9 cellular contexts compared by ENCODE assay signal in genomic region chr7:155665957-155666287, GRCh38. TPM values are rescaled to one million over a fixed set of nuclear protein-coding genes. Genes with fewer than 3 reads are reported as not detected.
A peak's percentile ranks its signal among the peaks of the same experiment; 100 is the strongest.
DNase-seq lines count a peak whose midpoint lies in the region; ATAC-seq and TF ChIP-seq lines count a peak whose summit lies in the region.
"Had no signal": no experiment of that assay in that cellular context is flagged by ENCODE, and none has a peak within 500 bp of the region (broad histone marks: within the 10 kb centered on the region; RNA-seq: fewer than 3 reads in every experiment).

No MANE protein-coding gene starts in this region.

- peaks cover 8% of the 10 kb centered on the region for H3K4me1 ChIP-seq in mucosa of descending colon (ENCODE audit: low read depth)

- peak; percentile 9 for DNase-seq in CD1c-positive myeloid dendritic cell (ENCODE audit: extremely low spot score)
- DNase-seq in LHCN-M2 (ENCODE audit: low read depth): peak; percentile 88
- DNase-seq in astrocyte of the hippocampus (ENCODE audit: low read depth, low spot score): peak; percentile 65
- no peak for DNase-seq in mucosa of descending colon
- no peak for DNase-seq in NCI-H2196 treated with DMSO at 0.1 percent for 48 hours (lab: John Stamatoyannopoulos, UW; ENCODE audit: unreplicated experiment)
- DNase-seq in NCI-H69 (lab: John Stamatoyannopoulos, UW): no peak
- no peak for DNase-seq in NCI-H2029 (lab: John Stamatoyannopoulos, UW)
- no peak for DNase-seq in GF-D8 (lab: John Stamatoyannopoulos, UW)
- DNase-seq: T-helper 1 cell had no signal

- ATAC-seq in mucosa of descending colon: peak; percentile 86

- intact Hi-C loops in mucosa of descending colon (cut with DNase I, micrococcal nuclease): no loop called here

- no peaks in the 10 kb centered on the region for H3K36me3 ChIP-seq in mucosa of descending colon (ENCODE audit: low read depth)

- no peak for TF ChIP-seq CTCF in mucosa of descending colon (IDR thresholded peaks at IDR 0.05)

- H3K4me3 ChIP-seq in mucosa of descending colon: no peak overlapping the region

- H3K9me3 ChIP-seq in mucosa of descending colon: no peaks in the 10 kb centered on the region

RNA-seq across cellular contexts. Expression of gene RBM33, which starts 21.5 kb away (rescaled TPM):
- total RNA-seq in LHCN-M2 (2014; rRNA removed) (21.9 and 30.8 TPM in 2 replicates), mucosa of descending colon (10 to 100 TPM; 59.9 to 75.8 (median 69.8) TPM)
- 11.8 TPM for polyA plus RNA-seq in LHCN-M2 (2012)

Comparison
In these comparisons a context has a peak if more than half of its experiments do, and no peak if none do; other contexts are left out.
1. DNase-seq: peak in CD1c-positive myeloid dendritic cell (single experiment), LHCN-M2 (single experiment) and astrocyte of the hippocampus (single experiment); none in mucosa of descending colon (0 of 3), NCI-H2196 treated with DMSO at 0.1 percent for 48 hours (single experiment), NCI-H69 (single experiment), NCI-H2029 (single experiment) and GF-D8 (single experiment).